24 cellular contexts compared by ENCODE assay signal in the genomic region with DNA sequence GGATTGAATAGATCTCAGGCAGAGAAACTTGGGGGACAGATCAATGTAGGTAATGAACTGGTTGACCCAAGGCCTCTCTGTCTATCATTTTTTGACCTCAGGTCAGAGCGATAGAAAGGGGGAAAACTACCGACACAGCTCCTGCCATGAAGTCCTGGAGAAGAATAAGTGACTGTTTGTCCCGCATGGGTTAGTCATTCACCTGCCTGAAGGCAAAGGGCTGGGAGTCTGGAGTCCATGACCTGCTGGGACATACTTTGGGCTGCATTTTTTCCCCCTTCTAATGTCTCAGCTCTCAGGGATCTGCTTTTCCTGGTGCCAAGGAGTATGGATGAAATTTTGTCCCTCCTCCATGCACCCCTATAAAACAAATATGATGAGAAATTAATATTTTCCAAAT. TPM values are rescaled to one million over a fixed set of nuclear protein-coding genes. Genes with fewer than 3 reads are reported as not detected.
A peak's percentile ranks its signal among the peaks of the same experiment; 100 is the strongest.
DNase-seq lines count a peak whose midpoint lies in the region; ATAC-seq, FAIRE-seq and TF ChIP-seq lines count a peak whose summit lies in the region.
"Had no signal": no experiment of that assay in that cellular context is flagged by ENCODE, and none has a peak within 500 bp of the region (broad histone marks: within the 10 kb centered on the region; RNA-seq: fewer than 3 reads in every experiment).

No MANE protein-coding gene starts in this region.

- in situ Hi-C loops in HepG2 (cut with HindIII; ENCODE audit: extremely low pct_ligation_motif_present, low pct_unique_long_range_greater_than_20kb), result no loop called here

- H3K79me1 ChIP-seq in H1 (ENCODE audit: low read depth, low read length) (no peaks in the 10 kb centered on the region), mesendoderm (ENCODE audit: low read length) (no peaks in the 10 kb centered on the region)

- H3K18ac ChIP-seq in H1 (ENCODE audit: extremely low read depth, low read length) (peak overlapping the region; percentile 38; the same call in 1 of the 2 replicates), mesendoderm (ENCODE audit: low read length) (no peak overlapping the region)

- H2BK5ac ChIP-seq in H1 (ENCODE audit: low read depth, low read length) (no peak overlapping the region; the same call in 1 of the 2 replicates), mesendoderm (ENCODE audit: low read length) (no peak overlapping the region)

- H3K4me1 ChIP-seq in HepG2 (ENCODE audit: insufficient read depth, low read length), result peaks cover 40% of the 10 kb centered on the region
- peaks cover 0 to 8% (median 3%) of the 10 kb centered on the region in 4 donors for H3K4me1 ChIP-seq in right lobe of liver
- peaks cover 8 to 18% (median 12%) of the 10 kb centered on the region in 4 experiments; a peak in 6 of 7 replicates for H3K4me1 ChIP-seq in H1 (replicated peaks in 1 of 4; ENCODE audit: control insufficient read depth in 3 of 4, insufficient read depth in 4 of 4, low read length in 3 of 4)
- H3K4me1 ChIP-seq in mesendoderm (ENCODE audit: control insufficient read depth, low read depth, low read length), result peaks cover 3% of the 10 kb centered on the region
- H3K4me1 ChIP-seq in adrenal gland (replicated peaks in 1 of 2), result peaks cover 0 to 12% of the 10 kb centered on the region in 2 donors
- peaks cover 0 to 37% (median 27%) of the 10 kb centered on the region in 6 donors for H3K4me1 ChIP-seq in spleen

- no peak overlapping the region for H3K14ac ChIP-seq in H1 (ENCODE audit: insufficient read length)

- peaks cover 0 to 22% of the 10 kb centered on the region in 2 experiments; a peak in 1 of 5 replicates for H3K27me3 ChIP-seq in HepG2 (ENCODE audit: control insufficient read depth in 1 of 2, insufficient read depth in 2 of 2, low read length in 2 of 2)
- H3K27me3 ChIP-seq in right lobe of liver, result peaks cover 0 to 5% of the 10 kb centered on the region in 2 donors
- H3K27me3 ChIP-seq in H1 (replicated peaks in 1 of 4; ENCODE audit: control insufficient read depth in 3 of 4, extremely low read depth in 1 of 4, insufficient read depth in 3 of 4, low read length in 3 of 4), result no peaks in the 10 kb centered on the region
- H3K27me3 ChIP-seq in mesendoderm (ENCODE audit: insufficient read depth, low read length, poor library complexity), result no peaks in the 10 kb centered on the region
- no peaks in the 10 kb centered on the region for H3K27me3 ChIP-seq in adrenal gland
- H3K27me3 ChIP-seq in spleen (replicated peaks in 1 of 7), result peaks cover 0 to 60% (median 26%) of the 10 kb centered on the region in 7 donors
- H3K27me3 ChIP-seq: suprapubic skin had no signal

- no peaks in the 10 kb centered on the region for H3K36me3 ChIP-seq in HepG2 (replicated peaks in 1 of 2; ENCODE audit: control insufficient read depth in 1 of 2, insufficient read depth in 2 of 2, low read length in 2 of 2)
- no peaks in the 10 kb centered on the region for H3K36me3 ChIP-seq in right lobe of liver
- H3K36me3 ChIP-seq in H1 (ENCODE audit: control insufficient read depth in 2 of 4, insufficient read depth in 4 of 4, low read length in 3 of 4), result no peaks in the 10 kb centered on the region
- no peaks in the 10 kb centered on the region for H3K36me3 ChIP-seq in mesendoderm (ENCODE audit: control insufficient read depth, insufficient read depth, low read length)
- no peaks in the 10 kb centered on the region for H3K36me3 ChIP-seq in adrenal gland (replicated peaks in 1 of 2)
- no peaks in the 10 kb centered on the region for H3K36me3 ChIP-seq in spleen
- H3K36me3 ChIP-seq: left lung, suprapubic skin had no signal

- no peak overlapping the region for H4K5ac ChIP-seq in H1 (ENCODE audit: insufficient read length, low read depth, low read length)
- no peak overlapping the region for H4K5ac ChIP-seq in mesendoderm (ENCODE audit: low read length)

- TF ChIP-seq RAD21 in HepG2 (CRISPR knock-in tag; IDR thresholded peaks at IDR 0.05), result no peak
- TF ChIP-seq RAD21 in H1 (IDR thresholded peaks at IDR 0.05 in 1 of 2, conservative IDR thresholded peaks at IDR 0.05 in 1 of 2; ENCODE audit: low read depth in 2 of 2, low read length in 2 of 2), result no peak

- BruUV-seq in HepG2 (replicated peaks; lab: Mats Ljungman, UMichigan), result no TSS peak

- CTCF ChIA-PET in HepG2 (lab: Yijun Ruan, JAX; ENCODE audit: low intra/inter-chr PET ratio, low total read pairs) (no interaction called here), H1 (lab: Charles Lee; ENCODE audit: partially characterized antibody) (interaction anchor here (0.6 to 4.9 kb wide), 14 partner anchors 24 to 365 kb away, joined by 3 to 24 read pairs (median 4); no protein-coding TSS in a partner anchor)

- WGBS in HepG2 (ENCODE audit: low lambda C conversion rate), result 0% methylated on average over 3 of the region's 3 CpGs
- WGBS in right lobe of liver (ENCODE audit: insufficient coverage, low coverage, low lambda C conversion rate, missing lambda C conversion rate), result 100% methylated on average over 1 of the region's 3 CpGs
- WGBS in H1 (ENCODE audit: extremely low coverage in 1 of 2, insufficient coverage in 1 of 2, insufficient read length in 1 of 2, insufficient replicate concordance in 2 of 2, low coverage in 1 of 2, low lambda C conversion rate in 2 of 2, missing lambda C conversion rate in 1 of 2), 2 experiments, result 91% methylated on average over 3 of the region's 3 CpGs; no CpG with 5 or more reads in 1 of the 2 experiments
- no CpG with 5 or more reads among the region's 3 CpGs for WGBS in mesendoderm (ENCODE audit: extremely low coverage, insufficient coverage, low lambda C conversion rate)
- 96 to 99% (median 98%) methylated on average over 3 of the region's 3 CpGs for WGBS in adrenal gland, 4 donors
- WGBS in spleen, 5 donors, result 93 to 98% (median 97%) methylated on average over 3 of the region's 3 CpGs

- peak overlapping the region; percentile 90 for H3K4me2 ChIP-seq in HepG2 (ENCODE audit: low read depth, low read length)
- H3K4me2 ChIP-seq in H1 (ENCODE audit: insufficient read depth in 1 of 2, low read depth in 2 of 2, low read length in 2 of 2), result peak overlapping the region in 1 of 2 experiments; percentile 86; a peak in 1 of 4 replicates
- H3K4me2 ChIP-seq in mesendoderm (ENCODE audit: low read length), result no peak overlapping the region

- H3K23me2 ChIP-seq in H1 (ENCODE audit: low read depth, low read length), result peaks cover 8% of the 10 kb centered on the region

- H3K79me2 ChIP-seq in HepG2 (ENCODE audit: insufficient read depth, low read length), result no peaks in the 10 kb centered on the region
- peaks cover 3 to 24% of the 10 kb centered on the region in 2 experiments; a peak in 3 of 4 replicates for H3K79me2 ChIP-seq in H1 (ENCODE audit: control insufficient read depth in 1 of 2, insufficient read depth in 2 of 2, low read length in 2 of 2)
- H3K79me2 ChIP-seq in mesendoderm (ENCODE audit: control insufficient read depth, insufficient read depth, low read length), result peaks cover 2% of the 10 kb centered on the region

- H3K9me3 ChIP-seq in HepG2 (ENCODE audit: low read length) (no peaks in the 10 kb centered on the region), right lobe of liver (no peaks in the 10 kb centered on the region), H1 (ENCODE audit: insufficient read depth in 2 of 2, low read depth in 1 of 2, low read length in 1 of 2) (no peaks in the 10 kb centered on the region), adrenal gland (replicated peaks in 1 of 3) (no peaks in the 10 kb centered on the region), spleen (no peaks in the 10 kb centered on the region)
- H3K9me3 ChIP-seq: left lung, suprapubic skin had no signal

- no peak overlapping the region for H3K27ac ChIP-seq in HepG2 (ENCODE audit: extremely low read length, insufficient read depth, low read length)
- no peak overlapping the region for H3K27ac ChIP-seq in right lobe of liver
- no peak overlapping the region for H3K27ac ChIP-seq in H1 (ENCODE audit: low read depth, low read length)
- no peak overlapping the region for H3K27ac ChIP-seq in mesendoderm (ENCODE audit: low read depth, low read length)
- H3K27ac ChIP-seq in adrenal gland, result no peak overlapping the region
- H3K27ac ChIP-seq in spleen, result no peak overlapping the region
- H3K27ac ChIP-seq: dorsolateral prefrontal cortex, left lung, skin epidermis, suprapubic skin had no signal

- H3K4ac ChIP-seq in H1 (replicated peaks; ENCODE audit: insufficient read length, low read depth, low read length) (no peak overlapping the region), mesendoderm (ENCODE audit: low read depth, low read length) (peak overlapping the region; percentile 27)

- H2BK20ac ChIP-seq in H1 (ENCODE audit: low read length), result no peak overlapping the region

- H2AK5ac ChIP-seq in H1 (ENCODE audit: low read depth, low read length) (no peak overlapping the region), mesendoderm (ENCODE audit: low read length) (no peak overlapping the region)

- FAIRE-seq in HepG2 (lab: Jason Lieb, UNC) (no peak), H1 (lab: Jason Lieb, UNC) (no peak)

- no peak overlapping the region for H2AFZ ChIP-seq in HepG2 (ENCODE audit: low read length)
- H2AFZ ChIP-seq in H1 (ENCODE audit: low read length), result no peak overlapping the region

- H3K56ac ChIP-seq in H1 (replicated peaks; ENCODE audit: insufficient read length, low read depth, low read length) (no peak overlapping the region), mesendoderm (ENCODE audit: low read length) (no peak overlapping the region)

- TF ChIP-seq POLR2A in HepG2 (IDR thresholded peaks at IDR 0.05; ENCODE audit: insufficient read depth in 1 of 2, low read depth in 2 of 2, low read length in 2 of 2) (no peak), right lobe of liver (IDR thresholded peaks at IDR 0.05) (no peak), H1 (IDR thresholded peaks at IDR 0.05; ENCODE audit: control extremely low read depth in 1 of 2, low read depth in 2 of 2, low read length in 2 of 2) (no peak), adrenal gland (IDR thresholded peaks at IDR 0.05) (no peak), spleen (IDR thresholded peaks at IDR 0.05) (no peak)

- H4K20me1 ChIP-seq in HepG2 (ENCODE audit: insufficient read depth, low read length), result no peaks in the 10 kb centered on the region
- no peaks in the 10 kb centered on the region for H4K20me1 ChIP-seq in H1 (replicated peaks in 1 of 2; ENCODE audit: control insufficient read depth in 1 of 2, insufficient read depth in 2 of 2, low read length in 2 of 2)

- H3K9ac ChIP-seq in HepG2 (ENCODE audit: insufficient read depth, low read depth, low read length) (no peak overlapping the region), H1 (replicated peaks in 1 of 4; ENCODE audit: extremely low read depth in 1 of 4, low read depth in 3 of 4, low read length in 3 of 4) (no peak overlapping the region), mesendoderm (ENCODE audit: low read length) (no peak overlapping the region)

- ATAC-seq in HepG2 (peak; percentile 25), right lobe of liver (no peak)
- ATAC-seq: activated CD4-positive, alpha-beta T cell treated with anti-CD3 and anti-CD28 coated beads for 36 hours; activated CD8-positive, alpha-beta T cell treated with anti-CD3 and anti-CD28 coated beads, Interleukin-2, amount 10 ng/mL, durations not matched to agents 7 days and 5 days had no signal

- no peak overlapping the region for H3K23ac ChIP-seq in H1 (ENCODE audit: insufficient read length)
- no peak overlapping the region for H3K23ac ChIP-seq in mesendoderm (ENCODE audit: low read length)

- TF ChIP-seq EP300 in HepG2 (IDR thresholded peaks at IDR 0.05; ENCODE audit: low read depth in 2 of 2, low read length in 2 of 2) (no peak), HepG2 (CRISPR knock-in tag; IDR thresholded peaks at IDR 0.05; ENCODE audit: borderline replicate concordance) (no peak), H1 (IDR thresholded peaks at IDR 0.05; ENCODE audit: borderline replicate concordance in 1 of 2, low read depth in 2 of 2, low read length in 2 of 2) (no peak)

- H4K8ac ChIP-seq in H1 (ENCODE audit: extremely low read depth, insufficient read depth, low read length) (no peak overlapping the region), mesendoderm (ENCODE audit: low read depth, low read length) (no peak overlapping the region)

- DNase-seq in HepG2 (ENCODE audit: low spot score), result peak; percentile 8
- DNase-seq in right lobe of liver, result no peak
- DNase-seq in H1 (ENCODE audit: low read depth in 1 of 2, low spot score in 2 of 2), result no peak
- DNase-seq in mesendoderm, result no peak
- DNase-seq in adrenal gland, result no peak
- no peak for DNase-seq in cerebellar nuclear complex (lab: John Stamatoyannopoulos, UW)
- DNase-seq in NCI-H1092 (lab: John Stamatoyannopoulos, UW), result no peak
- no peak for DNase-seq in spleen
- DNase-seq: 8988T; activated CD4-positive, alpha-beta T cell treated with anti-CD3 and anti-CD28 coated beads for 36 hours; activated CD8-positive, alpha-beta T cell treated with anti-CD3 and anti-CD28 coated beads, Interleukin-2, amount 10 ng/mL, durations not matched to agents 7 days and 5 days; activated naive CD4-positive, alpha-beta T cell treated with anti-CD3 and anti-CD28 coated beads, Interleukin-2, amount 50 U/mL, for 16 hours; amniotic stem cell; dorsolateral prefrontal cortex; hypothalamus; left lung; midbrain; naive B cell; NCI-H524 treated with DMSO at 0.1 percent for 48 hours; SIG-M5; stimulated activated naive CD4-positive, alpha-beta T cell had no signal

- POLR2A ChIA-PET in HepG2 (lab: Yijun Ruan, JAX) (no interaction called here), H1 (lab: Charles Lee; ENCODE audit: partially characterized antibody) (interaction anchor here (0.8 to 1.3 kb wide), 3 partner anchors 9 to 197 kb away, joined by 3 read pairs; no protein-coding TSS in a partner anchor)

- H2BK120ac ChIP-seq in H1 (replicated peaks; ENCODE audit: low read depth, low read length), result no peak overlapping the region
- no peak overlapping the region for H2BK120ac ChIP-seq in mesendoderm (ENCODE audit: low read depth, low read length)

- no peak overlapping the region; the same call in 1 of the 2 replicates for H2BK12ac ChIP-seq in H1 (ENCODE audit: low read depth, low read length)

- TF ChIP-seq CTCF in HepG2 (CRISPR knock-in tag; IDR thresholded peaks at IDR 0.05) (no peak), right lobe of liver (IDR thresholded peaks at IDR 0.05) (no peak), H1 (IDR thresholded peaks at IDR 0.05; ENCODE audit: control extremely low read depth in 1 of 3, insufficient read depth in 1 of 3, low read depth in 1 of 3, low read length in 3 of 3) (no peak), adrenal gland (IDR thresholded peaks at IDR 0.05) (no peak), spleen (IDR thresholded peaks at IDR 0.05 in 8 of 11, conservative IDR thresholded peaks at IDR 0.05 in 3 of 11) (no peak)

- intact Hi-C loops in HepG2 (cut with micrococcal nuclease; ENCODE audit: unreplicated experiment), result loop anchor here (2.0 to 10.0 kb wide), 3 partner anchors 155 to 473 kb away; no protein-coding TSS in a partner anchor
- intact Hi-C loops in right lobe of liver (cut with DNase I), result no loop called here
- intact Hi-C loops in adrenal gland (cut with DNase I), result no loop called here
- intact Hi-C loops in spleen (cut with DNase I; ENCODE audit: low total_unique reads), result loop anchor here (5.0 to 10.0 kb wide), 2 partner anchors 143 to 365 kb away; no protein-coding TSS in a partner anchor

- H2BK15ac ChIP-seq in H1 (ENCODE audit: low read length) (no peak overlapping the region), mesendoderm (replicated peaks; ENCODE audit: low read depth) (no peak overlapping the region)

- H4K91ac ChIP-seq in H1 (replicated peaks; ENCODE audit: insufficient read length, low read length), result no peak overlapping the region

- no peak overlapping the region for H3K4me3 ChIP-seq in HepG2 (replicated peaks in 1 of 3; ENCODE audit: insufficient read depth in 1 of 3, low read depth in 2 of 3, low read length in 3 of 3)
- no peak overlapping the region for H3K4me3 ChIP-seq in right lobe of liver
- H3K4me3 ChIP-seq in H1 (ENCODE audit: extremely low read depth in 1 of 4, insufficient read depth in 2 of 4, low read depth in 3 of 4, low read length in 4 of 4), result no peak overlapping the region
- H3K4me3 ChIP-seq in mesendoderm (ENCODE audit: low read length), result no peak overlapping the region
- no peak overlapping the region for H3K4me3 ChIP-seq in adrenal gland
- H3K4me3 ChIP-seq in spleen, result no peak overlapping the region
- H3K4me3 ChIP-seq: dorsolateral prefrontal cortex, left lung, skin epidermis, suprapubic skin had no signal

RNA-seq across cellular contexts. Expression of a gene that starts 1.6 kb away (rescaled TPM):
- 1.6 and 2.3 TPM in 2 replicates for total RNA-seq in HepG2 (2016; rRNA removed; fragmentation: Illumina TruSeq; extraction: Trizol)
- 1.6 and 3.0 TPM in 2 replicates for total RNA-seq in HepG2 (2016; cell fraction: cytosol; rRNA removed; fragmentation: Illumina TruSeq; extraction: Trizol; ENCODE audit: low read depth)
- 1.5 and 2.0 TPM in 2 replicates for total RNA-seq in HepG2 (2016; cell fraction: insoluble cytoplasmic fraction; rRNA removed; fragmentation: Illumina TruSeq; extraction: Trizol)
- 0.79 and 1.0 TPM in 2 replicates for total RNA-seq in HepG2 (2016; cell fraction: membrane; rRNA removed; fragmentation: Illumina TruSeq; extraction: Trizol)
- 2.9 and 3.2 TPM in 2 replicates for total RNA-seq in HepG2 (2016; cell fraction: nucleus; rRNA removed; fragmentation: Illumina TruSeq; extraction: Trizol)
- polyA plus RNA-seq in HepG2 (2011; rRNA removed), result 0.58 and 0.67 TPM in 2 replicates
- polyA plus RNA-seq in HepG2 (2011; cell fraction: cytosol; rRNA removed), result 0.55 and 0.59 TPM in 2 replicates
- polyA plus RNA-seq in HepG2 (2011; cell fraction: nucleus; rRNA removed), result 0.19 and 0.37 TPM in 2 replicates
- polyA plus RNA-seq in HepG2 (2012), result 0.31 and 0.60 TPM in 2 replicates
- polyA plus RNA-seq in HepG2 (2016; cell fraction: cytosol; fragmentation: Illumina TruSeq; extraction: Trizol; ENCODE audit: low read depth), result 0.08 and 0.14 TPM in 2 replicates
- 1.5 TPM in 2 replicates for polyA plus RNA-seq in HepG2 (2016; cell fraction: insoluble cytoplasmic fraction; fragmentation: Illumina TruSeq; extraction: Trizol; ENCODE audit: low read depth)
- 0.15 and 0.19 TPM in 2 replicates for polyA plus RNA-seq in HepG2 (2016; cell fraction: membrane; fragmentation: Illumina TruSeq; extraction: Trizol; ENCODE audit: low read depth)
- 1.7 and 2.2 TPM in 2 replicates for polyA plus RNA-seq in HepG2 (2016; cell fraction: nucleus; fragmentation: Illumina TruSeq; extraction: Trizol; ENCODE audit: insufficient read depth, low read depth)
- 2.0 and 4.4 TPM in 2 replicates for polyA minus RNA-seq in HepG2 (2011; rRNA and poly(A)+ RNA removed; ENCODE audit: low replicate concordance)
- polyA minus RNA-seq in HepG2 (2011; cell fraction: cytosol; rRNA and poly(A)+ RNA removed), result 0.99 and 1.6 TPM in 2 replicates
- 1.9 and 2.3 TPM in 2 replicates for polyA minus RNA-seq in HepG2 (2011; cell fraction: nucleus; rRNA and poly(A)+ RNA removed)
- total RNA-seq in right lobe of liver, result under 1 TPM; 0.04 to 0.58 (median 0.37) TPM
- 70.3 and 73.6 TPM in 2 replicates for total RNA-seq in H1 (2021; fragmentation: NEBNext Ultra II Directional; extraction: Animal tissue kit (Norgen Biotek cat#: 25700))
- 27.5 and 33.6 TPM in 2 replicates for polyA plus RNA-seq in H1 (2011; rRNA removed)
- polyA plus RNA-seq in H1 (2011; cell fraction: cytosol; rRNA removed), result 31.7 TPM
- polyA plus RNA-seq in H1 (2011; cell fraction: nucleus; rRNA removed), result 72.5 TPM
- 31.8 to 40.7 TPM (median 40.1 TPM) in 4 replicates for polyA plus RNA-seq in H1 (2012, experiment 1 of 2)
- 4.2 TPM for polyA plus RNA-seq in H1 (2012, experiment 2 of 2)
- 68.4 TPM for polyA plus RNA-seq in H1 (2013, experiment 1 of 2)
- 76.5 TPM for polyA plus RNA-seq in H1 (2013, experiment 2 of 2)
- 186 and 264 TPM in 2 replicates for polyA minus RNA-seq in H1 (2011; rRNA and poly(A)+ RNA removed)
- 54.3 TPM for polyA minus RNA-seq in H1 (2011; cell fraction: cytosol; rRNA and poly(A)+ RNA removed)
- 152 TPM for polyA minus RNA-seq in H1 (2011; cell fraction: nucleus; rRNA and poly(A)+ RNA removed)
- polyA plus RNA-seq in mesendoderm (2013, experiment 1 of 2), result 18.6 TPM
- polyA plus RNA-seq in mesendoderm (2013, experiment 2 of 2), result 19.7 TPM
- total RNA-seq in adrenal gland, result 1 to 10 TPM; 1.1 to 4.6 (median 3.2) TPM
- 1 to 10 TPM in 1 of 3 donors, under 1 TPM in 2; 0.54 to 2.1 (median 0.64) TPM for polyA plus RNA-seq in adrenal gland
- 10 to 100 TPM in 2 of 7 donors, 1 to 10 TPM in 5; 4.6 to 12.3 (median 8.2) TPM for total RNA-seq in spleen
- polyA plus RNA-seq in spleen, result under 1 TPM; 0.43 to 0.61 (median 0.47) TPM
- total RNA-seq: activated CD8-positive, alpha-beta T cell treated with anti-CD3 and anti-CD28 coated beads, Interleukin-2, amount 10 ng/mL, durations not matched to agents 7 days and 5 days had no signal
- polyA plus RNA-seq: CD14-positive monocyte had no signal

Comparison
In these comparisons a context has a peak if more than half of its experiments do, and no peak if none do; other contexts are left out.
1. intact Hi-C loops: an anchor here in HepG2 (2.0 to 10.0 kb wide) and spleen (5.0 to 10.0 kb wide); none called in right lobe of liver and adrenal gland.